In the genomic region with DNA sequence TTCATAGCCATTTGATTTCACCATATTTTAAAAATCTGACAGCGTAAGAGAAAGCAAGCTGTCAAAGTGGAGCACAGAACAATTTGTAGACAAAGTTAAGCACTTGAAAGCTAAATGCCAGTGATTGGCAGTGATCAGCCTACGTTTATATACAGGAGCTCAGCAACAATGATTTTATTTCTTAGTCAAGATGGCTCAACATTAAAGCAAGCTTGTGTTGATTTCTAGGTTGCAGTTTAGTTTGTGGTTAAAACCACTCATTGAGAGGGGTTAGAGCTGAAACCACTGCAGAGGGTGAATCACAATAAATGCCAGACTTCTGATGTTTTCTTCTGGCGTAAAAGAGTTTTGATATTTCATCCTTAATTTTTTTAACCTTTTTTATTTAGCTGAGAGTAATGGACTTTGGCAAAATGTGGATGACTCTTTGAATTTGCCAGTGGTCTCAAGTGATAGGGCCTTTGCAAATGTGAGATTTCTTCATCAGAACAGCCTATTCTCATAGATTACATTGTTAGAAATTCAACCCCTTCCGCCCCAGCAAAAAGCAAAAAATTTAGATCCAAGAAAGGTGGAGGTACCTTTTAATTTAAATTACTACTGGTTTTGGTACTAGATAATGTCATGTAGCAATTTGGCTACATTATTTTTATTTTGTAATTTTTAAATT, we compare ENCODE assay signal across 11 cellular contexts.
A peak's percentile ranks its signal among the peaks of the same experiment; 100 is the strongest.
DNase-seq lines count a peak whose midpoint lies in the region; ATAC-seq and TF ChIP-seq lines count a peak whose summit lies in the region.
"Had no signal": no experiment of that assay in that cellular context is flagged by ENCODE, and none has a peak within 500 bp of the region (broad histone marks: within the 10 kb centered on the region; RNA-seq: fewer than 3 reads in every experiment).

No MANE protein-coding gene starts in this region.

- TF ChIP-seq CTCF in BJ (IDR thresholded peaks at IDR 0.05; ENCODE audit: insufficient read depth, low read depth, low read length) (no peak), SK-N-SH (IDR thresholded peaks at IDR 0.05) (no peak), fibroblast of villous mesenchyme (IDR thresholded peaks at IDR 0.05; ENCODE audit: insufficient read depth, low read depth, low read length) (no peak), sigmoid colon (IDR thresholded peaks at IDR 0.05) (no peak)

- TF ChIP-seq POLR2A in sigmoid colon (IDR thresholded peaks at IDR 0.05), result no peak

- intact Hi-C loops in sigmoid colon (cut with DNase I), result loop anchor here (10.0 kb wide), 1 partner anchor 68 kb away; no protein-coding TSS in a partner anchor

- TF ChIP-seq RAD21 in SK-N-SH (IDR thresholded peaks at IDR 0.05; ENCODE audit: low read length), result no peak

- no peak overlapping the region for H3K9ac ChIP-seq in SK-N-SH

- POLR2A ChIA-PET in BJ (lab: Charles Lee), result interaction anchor here (0.7 to 0.9 kb wide), 2 partner anchors 12 to 74 kb away, joined by 3 read pairs; partner anchors contain the start of genes BBIP1 and SHOC2
- POLR2A ChIA-PET in SK-N-SH (lab: Yijun Ruan, JAX), result no interaction called here

- TF ChIP-seq EP300 in SK-N-SH (IDR thresholded peaks at IDR 0.05; ENCODE audit: borderline replicate concordance in 1 of 2, low read depth in 1 of 2, low read length in 1 of 2), result no peak
- TF ChIP-seq EP300 in sigmoid colon (IDR thresholded peaks at IDR 0.05), result no peak

- no peaks in the 10 kb centered on the region for H3K9me2 ChIP-seq in SK-N-SH

- H3K4me1 ChIP-seq in SK-N-SH (ENCODE audit: control insufficient read depth in 1 of 2, insufficient read depth in 2 of 2, low read depth in 1 of 2, low read length in 1 of 2) (peaks cover 0 to 14% of the 10 kb centered on the region in 2 experiments; a peak in 2 of 4 replicates), sigmoid colon (peaks cover 0 to 5% (median 2%) of the 10 kb centered on the region in 4 donors)

- H3K79me2 ChIP-seq in SK-N-SH (ENCODE audit: insufficient read depth), result peaks cover 33% of the 10 kb centered on the region

- H3K27ac ChIP-seq in SK-N-SH (ENCODE audit: low read depth in 2 of 2, low read length in 1 of 2), result peak overlapping the region in 1 of 2 experiments; percentile 6; a peak in 1 of 4 replicates
- H3K27ac ChIP-seq in sigmoid colon, result no peak overlapping the region

- CTCF ChIA-PET in BJ (lab: Yijun Ruan, JAX), result interaction anchor here (1.4 kb wide), 1 partner anchor 11 kb away, joined by 3 read pairs; no protein-coding TSS in a partner anchor
- CTCF ChIA-PET in SK-N-SH (lab: Yijun Ruan, JAX), result no interaction called here

- no peak overlapping the region for H2AFZ ChIP-seq in SK-N-SH (ENCODE audit: low read depth)

- H3K9me3 ChIP-seq in SK-N-SH (no peaks in the 10 kb centered on the region), sigmoid colon (no peaks in the 10 kb centered on the region)

- H3K4me2 ChIP-seq in SK-N-SH, result peak overlapping the region; percentile 9; the same call in 1 of the 2 replicates

- H3K27me3 ChIP-seq in BJ (ENCODE audit: control insufficient read depth, insufficient read depth, low read length) (no peaks in the 10 kb centered on the region), SK-N-SH (ENCODE audit: insufficient read depth) (no peaks in the 10 kb centered on the region), sigmoid colon (no peaks in the 10 kb centered on the region)

- H3K4me3 ChIP-seq in BJ (ENCODE audit: low read depth, low read length), result no peak overlapping the region
- no peak overlapping the region for H3K4me3 ChIP-seq in SK-N-SH (ENCODE audit: low read depth in 2 of 2, low read length in 1 of 2)
- no peak overlapping the region for H3K4me3 ChIP-seq in fibroblast of villous mesenchyme (ENCODE audit: low read depth, low read length)
- H3K4me3 ChIP-seq in sigmoid colon, result no peak overlapping the region
- H3K4me3 ChIP-seq: lung had no signal

- WGBS in SK-N-SH (ENCODE audit: low lambda C conversion rate), result 84% methylated on average over 4 of the region's 4 CpGs
- 77 to 84% methylated on average over 4 of the region's 4 CpGs for WGBS in sigmoid colon, 2 donors

- ATAC-seq in GM19395 (IDR thresholded peaks at IDR 0.05; ENCODE audit: unreplicated experiment), result peak; percentile 79

- H3K36me3 ChIP-seq in BJ (ENCODE audit: control insufficient read depth, insufficient read depth, low read length) (no peaks in the 10 kb centered on the region), SK-N-SH (replicated peaks in 1 of 2; ENCODE audit: control insufficient read depth in 1 of 2, insufficient read depth in 2 of 2, low read length in 1 of 2) (peaks cover 17 to 19% of the 10 kb centered on the region in 2 experiments), sigmoid colon (no peaks in the 10 kb centered on the region)

- peak; percentile 50 for DNase-seq in BJ (ENCODE audit: low read depth)
- DNase-seq in SK-N-SH, result no peak
- peak; percentile 57 for DNase-seq in fibroblast of villous mesenchyme (ENCODE audit: low read depth)
- DNase-seq in effector CD8-positive, alpha-beta T cell (lab: John Stamatoyannopoulos, UW), result no peak
- DNase-seq in NAMALWA (ENCODE audit: low spot score), result no peak
- DNase-seq in NCI-H128 (lab: John Stamatoyannopoulos, UW; ENCODE audit: unreplicated experiment), result no peak
- no peak for DNase-seq in sigmoid colon
- DNase-seq: activated CD4-positive, alpha-beta T cell treated with anti-CD3 and anti-CD28 coated beads for 48 hours; NCI-H187 had no signal

- H3F3A ChIP-seq in SK-N-SH (replicated peaks; ENCODE audit: insufficient read depth), result no peaks in the 10 kb centered on the region

- peaks cover 4% of the 10 kb centered on the region; the same call in 1 of the 2 replicates for H4K20me1 ChIP-seq in SK-N-SH (ENCODE audit: insufficient read depth)

TF ChIP-seq in SK-N-SH, 30 proteins besides CTCF, POLR2A, EP300 and RAD21:
- TF ChIP-seq SIN3A (IDR thresholded peaks at IDR 0.05; ENCODE audit: borderline replicate concordance, low read depth, low read length) (no peak), JUND (IDR thresholded peaks at IDR 0.05) (peak; percentile 25; the same call in 1 of the 2 replicates), POLR2AphosphoS5 (IDR thresholded peaks at IDR 0.05; ENCODE audit: low read depth, low read length) (no peak), RCOR1 (IDR thresholded peaks at IDR 0.05; ENCODE audit: low read length) (no peak), TCF12 (IDR thresholded peaks at IDR 0.05) (peak; percentile 31; the same call in 1 of the 2 replicates), FOSL2 (IDR thresholded peaks at IDR 0.05; ENCODE audit: borderline replicate concordance, low read depth) (peak; percentile 66)
- TF ChIP-seq, protein P1, sequence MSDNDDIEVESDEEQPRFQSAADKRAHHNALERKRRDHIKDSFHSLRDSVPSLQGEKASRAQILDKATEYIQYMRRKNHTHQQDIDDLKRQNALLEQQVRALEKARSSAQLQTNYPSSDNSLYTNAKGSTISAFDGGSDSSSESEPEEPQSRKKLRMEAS (IDR thresholded peaks at IDR 0.05; ENCODE audit: low read depth), result no peak
- TF ChIP-seq, protein P2, sequence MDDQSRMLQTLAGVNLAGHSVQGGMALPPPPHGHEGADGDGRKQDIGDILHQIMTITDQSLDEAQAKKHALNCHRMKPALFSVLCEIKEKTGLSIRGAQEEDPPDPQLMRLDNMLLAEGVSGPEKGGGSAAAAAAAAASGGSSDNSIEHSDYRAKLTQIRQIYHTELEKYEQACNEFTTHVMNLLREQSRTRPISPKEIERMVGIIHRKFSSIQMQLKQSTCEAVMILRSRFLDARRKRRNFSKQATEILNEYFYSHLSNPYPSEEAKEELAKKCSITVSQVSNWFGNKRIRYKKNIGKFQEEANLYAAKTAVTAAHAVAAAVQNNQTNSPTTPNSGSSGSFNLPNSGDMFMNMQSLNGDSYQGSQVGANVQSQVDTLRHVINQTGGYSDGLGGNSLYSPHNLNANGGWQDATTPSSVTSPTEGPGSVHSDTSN (IDR thresholded peaks at IDR 0.05), result peak; percentile 48

Comparison
In these comparisons a context has a peak if more than half of its experiments do, and no peak if none do; other contexts are left out.
1. DNase-seq: peak in BJ (single experiment) and fibroblast of villous mesenchyme (single experiment); none in SK-N-SH (single experiment), effector CD8-positive, alpha-beta T cell (single experiment), NAMALWA (single experiment), NCI-H128 (single experiment) and sigmoid colon (single experiment).